8 cellular contexts compared by ENCODE assay signal in the genomic region with DNA sequence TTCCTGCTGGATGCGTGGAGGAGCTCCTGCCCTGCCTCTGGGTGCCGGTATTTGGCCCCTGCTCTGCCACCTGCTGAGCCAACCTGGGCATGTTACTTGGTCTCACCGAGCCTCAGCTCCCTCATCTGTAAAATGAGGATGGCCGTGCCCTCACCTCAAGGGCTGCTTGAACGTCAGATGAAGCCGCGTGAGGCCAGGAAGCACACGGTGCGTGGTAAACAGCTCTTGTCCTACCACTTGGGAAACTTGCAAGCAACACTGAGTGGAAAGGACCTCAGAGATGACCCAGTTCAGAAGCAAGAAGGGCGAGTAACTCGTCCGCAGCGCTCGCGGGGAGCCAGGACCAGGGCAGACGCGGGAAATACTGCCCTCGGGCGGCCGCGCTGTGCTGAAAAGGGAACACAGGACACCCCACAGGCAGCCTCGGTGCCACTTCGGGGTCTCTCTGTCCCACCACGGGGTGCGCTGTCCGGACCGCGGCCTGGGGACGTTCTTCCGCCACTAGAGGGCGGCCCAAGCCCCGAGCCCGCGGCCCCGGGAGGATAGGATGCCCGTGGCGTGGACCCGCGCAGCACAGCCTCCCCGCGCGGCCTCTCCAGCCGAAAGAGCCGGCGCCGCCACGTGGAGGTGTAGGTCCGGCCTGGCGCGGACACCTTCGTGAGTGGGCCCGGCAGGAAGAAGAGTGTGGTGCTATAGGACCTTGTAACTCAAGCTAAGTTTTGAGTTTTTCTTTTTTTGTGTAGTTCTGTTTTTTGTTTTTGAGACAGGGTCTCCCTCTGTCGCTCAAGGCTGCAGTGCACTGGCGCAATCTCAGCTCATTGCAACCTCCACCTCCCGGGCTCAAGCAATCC.
DNase-seq lines count a peak whose midpoint lies in the region; TF ChIP-seq lines count a peak whose summit lies in the region.

No MANE protein-coding gene starts in this region.

- H3K14ac ChIP-seq in H9 (ENCODE audit: insufficient read depth, low read length): no peak overlapping the region

- H3K36me3 Mint-ChIP-seq in H9 (ENCODE audit: insufficient read depth in 1 of 3, low read depth in 3 of 3): peaks cover 3 to 9% (median 4%) of the 10 kb centered on the region in 3 experiments; a peak in 4 of 7 replicates

- no peaks in the 10 kb centered on the region for H3K79me2 ChIP-seq in H9 (ENCODE audit: insufficient read depth, low read length)

- peaks cover 8 to 11% of the 10 kb centered on the region in 2 experiments for H3K9me3 Mint-ChIP-seq in H9

- H3K4ac ChIP-seq in H9 (ENCODE audit: low read depth, low read length): no peak overlapping the region

- H3K56ac ChIP-seq in H9 (ENCODE audit: insufficient read length, low read depth, low read length): no peak overlapping the region

- H4K5ac ChIP-seq in H9 (ENCODE audit: insufficient read length, low read depth, low read length): no peak overlapping the region

- peaks cover 2% of the 10 kb centered on the region; the same call in 1 of the 2 replicates for H3K4me1 ChIP-seq in H9 (ENCODE audit: insufficient read depth, low read length)

- H3K9ac ChIP-seq in H9 (ENCODE audit: extremely low read depth, insufficient read length, low read length): no peak overlapping the region

- DNase-seq in GM03348 (ENCODE audit: low spot score) (peak; percentile 92), H9 (peak; percentile 88), LoVo (ENCODE audit: low spot score) (peak; percentile 40), caudate nucleus (lab: John Stamatoyannopoulos, UW) (peak in 52 of 61 donors; percentile 2 to 67 (median 38)), kidney epithelial cell (ENCODE audit: low read depth) (no peak), NCI-H446 treated with DMSO at 0.1 percent for 48 hours (lab: John Stamatoyannopoulos, UW) (no peak)
- peak; percentile 40 for DNase-seq in activated CD4-positive, CD25-positive, alpha-beta regulatory T cell treated with anti-CD3 and anti-CD28 coated beads, Interleukin-2, amount 50 U/mL, for 16 hours (ENCODE audit: low read depth, low spot score)
- DNase-seq in stimulated activated CD4-positive, alpha-beta T cell treated with anti-CD3 and anti-CD28 coated beads, Interleukin-2, amount 100 ng/mL, for 4 hours (ENCODE audit: low read depth): peak; percentile 48

- H3K4me1 Mint-ChIP-seq in H9: peaks cover 2 to 4% of the 10 kb centered on the region in 2 experiments; a peak in 2 of 4 replicates

- peak overlapping the region; percentile 38 to 62; a peak in 4 of 5 replicates for H3K4me3 Mint-ChIP-seq in H9

- H4K91ac ChIP-seq in H9 (ENCODE audit: insufficient read length, low read depth, low read length): no peak overlapping the region

- H3K27me3 ChIP-seq in H9 (ENCODE audit: insufficient read depth, low read length) (no peaks in the 10 kb centered on the region; the same call in 1 of the 2 replicates), kidney epithelial cell (ENCODE audit: control insufficient read depth, insufficient read depth, low read length) (peaks cover 10% of the 10 kb centered on the region)

- H3K27me3 Mint-ChIP-seq in H9 (ENCODE audit: low read depth): peaks cover 47% of the 10 kb centered on the region

- no peaks in the 10 kb centered on the region for H4K20me1 ChIP-seq in H9 (ENCODE audit: control insufficient read depth, insufficient read depth, insufficient read length)

- H3K23me2 ChIP-seq in H9 (ENCODE audit: insufficient read length, low read depth, low read length, poor library complexity, severe bottlenecking): peaks cover 3% of the 10 kb centered on the region

- H4K8ac ChIP-seq in H9 (replicated peaks; ENCODE audit: insufficient read length, low read depth, low read length): no peak overlapping the region

- no peak overlapping the region for H3K4me3 ChIP-seq in kidney epithelial cell (ENCODE audit: low read depth, low read length)

- H2BK12ac ChIP-seq in H9 (ENCODE audit: insufficient read length, low read depth, low read length): no peak overlapping the region

- no peaks in the 10 kb centered on the region for H3K79me1 ChIP-seq in H9 (ENCODE audit: insufficient read depth, low read depth, low read length, poor library complexity, severe bottlenecking)

- no peak overlapping the region for H3K23ac ChIP-seq in H9 (ENCODE audit: insufficient read length, low read depth, low read length)

- H2AFZ ChIP-seq in H9 (ENCODE audit: low read length): no peak overlapping the region

- no peak overlapping the region for H2AK5ac ChIP-seq in H9 (ENCODE audit: insufficient read length, low read length)

- no peaks in the 10 kb centered on the region for H3K9me3 ChIP-seq in H9 (ENCODE audit: control insufficient read depth, low read depth, low read length)

- no peak overlapping the region for H3K27ac Mint-ChIP-seq in H9

- peak overlapping the region; percentile 54 for H3K4me2 ChIP-seq in H9 (ENCODE audit: insufficient read depth, insufficient read length, low read length)

- TF ChIP-seq CTCF in H9 (conservative IDR thresholded peaks at IDR 0.05) (peak; percentile 99), kidney epithelial cell (IDR thresholded peaks at IDR 0.05; ENCODE audit: insufficient read depth, low read length, poor library complexity, severe bottlenecking) (peak; percentile 88)

- H2BK15ac ChIP-seq in H9 (ENCODE audit: low read depth, low read length): no peak overlapping the region

- no CpG with 5 or more reads among the region's 55 CpGs for WGBS in H9 (ENCODE audit: extremely low coverage, insufficient read length, low lambda C conversion rate)

- H3K27ac ChIP-seq in H9 (ENCODE audit: insufficient read length, low read depth, low read length) (no peak overlapping the region), caudate nucleus (ENCODE audit: low read depth, low read length) (no peak overlapping the region)

- H2BK20ac ChIP-seq in H9 (ENCODE audit: low read depth, low read length, poor library complexity, severe bottlenecking): no peak overlapping the region

- no peak overlapping the region for H3T11ph ChIP-seq in H9 (ENCODE audit: low read length)

- no peak overlapping the region for H2BK5ac ChIP-seq in H9 (ENCODE audit: insufficient read length, low read length)

- no peaks in the 10 kb centered on the region for H3K36me3 ChIP-seq in kidney epithelial cell (ENCODE audit: control insufficient read depth, insufficient read depth, low read length)

- no peak overlapping the region for H2BK120ac ChIP-seq in H9 (ENCODE audit: low read depth, low read length, poor library complexity, severe bottlenecking)

- H3K18ac ChIP-seq in H9 (ENCODE audit: insufficient read length, low read depth, low read length): no peak overlapping the region

Comparison
In these comparisons a context has a peak if more than half of its experiments do, and no peak if none do; other contexts are left out.
1. DNase-seq: peak in GM03348 (single experiment), H9 (single experiment), LoVo (single experiment), activated CD4-positive, CD25-positive, alpha-beta regulatory T cell treated with anti-CD3 and anti-CD28 coated beads, Interleukin-2, amount 50 U/mL, for 16 hours (single experiment), caudate nucleus (52 of 61) and stimulated activated CD4-positive, alpha-beta T cell treated with anti-CD3 and anti-CD28 coated beads, Interleukin-2, amount 100 ng/mL, for 4 hours (single experiment); none in kidney epithelial cell (single experiment) and NCI-H446 treated with DMSO at 0.1 percent for 48 hours (single experiment).